In genomic region chr12:55940065-55940732, GRCh38 we compare ENCODE assay signal across 8 cellular contexts. TPM values are rescaled to one million over a fixed set of nuclear protein-coding genes. Genes with fewer than 3 reads are reported as not detected.
DNase-seq lines count a peak whose midpoint lies in the region; ATAC-seq, FAIRE-seq and TF ChIP-seq lines count a peak whose summit lies in the region.

No MANE protein-coding gene starts in this region.

- peaks cover under 1% of the 10 kb centered on the region for H3K27me3 ChIP-seq in neural cell (ENCODE audit: insufficient read depth, low read depth, low read length)

- TF ChIP-seq EP300 in neural cell (conservative IDR thresholded peaks at IDR 0.05; ENCODE audit: poor library complexity, severe bottlenecking) = no peak

- peak; percentile 84 for DNase-seq in EH (ENCODE audit: low read depth)
- peak; percentile 78 for DNase-seq in LHCN-M2 (ENCODE audit: low read depth)
- peak; percentile 67 for DNase-seq in RCC 7860 (ENCODE audit: low spot score)
- peak; percentile 71 for DNase-seq in activated T-helper 1 cell treated with Interleukin-2 at 50 U/mL for 16 hours (ENCODE audit: low read depth)
- peak; percentile 87 for DNase-seq in fibroblast of the aortic adventitia (ENCODE audit: low read depth)
- peak; percentile 71 for DNase-seq in stromal cell of bone marrow (ENCODE audit: low read depth)

- no peaks in the 10 kb centered on the region for H3K9me3 ChIP-seq in neural cell (ENCODE audit: low read length)

- peak; percentile 86 for ATAC-seq in GM21825 (IDR thresholded peaks at IDR 0.05; ENCODE audit: unreplicated experiment)

- H4K20me1 ChIP-seq in neural cell (ENCODE audit: insufficient read depth) = no peaks in the 10 kb centered on the region

- TF ChIP-seq RAD21 in neural cell (conservative IDR thresholded peaks at IDR 0.05) = peak; percentile 56

- no peaks in the 10 kb centered on the region for H3K36me3 ChIP-seq in neural cell (ENCODE audit: insufficient read depth, low read length)

- H3K9ac ChIP-seq in neural cell (ENCODE audit: low read length) = no peak overlapping the region

- H3K27ac ChIP-seq in neural cell (ENCODE audit: low read length) = no peak overlapping the region

- no peaks in the 10 kb centered on the region for H3F3A ChIP-seq in neural cell (ENCODE audit: insufficient read depth, low read length, poor library complexity, severe bottlenecking)

- no peaks in the 10 kb centered on the region for H3K9me2 ChIP-seq in neural cell (ENCODE audit: insufficient read depth, low read length)

- H2AFZ ChIP-seq in neural cell (ENCODE audit: low read depth, low read length) = peak overlapping the region; percentile 8

- FAIRE-seq in RCC 7860 (lab: Jason Lieb, UNC) = no peak

- no peak overlapping the region for H3K4me2 ChIP-seq in neural cell (ENCODE audit: low read length)

- H3K4me3 ChIP-seq in fibroblast of the aortic adventitia (ENCODE audit: low read depth, low read length) = no peak overlapping the region
- H3K4me3 ChIP-seq in neural cell (ENCODE audit: low read length) = no peak overlapping the region

- H3K79me2 ChIP-seq in neural cell (replicated peaks; ENCODE audit: insufficient read depth, low read length) = no peaks in the 10 kb centered on the region

- TF ChIP-seq CTCF in fibroblast of the aortic adventitia (IDR thresholded peaks at IDR 0.05; ENCODE audit: insufficient read depth, low read length) (peak; percentile 92), neural cell (IDR thresholded peaks at IDR 0.05; ENCODE audit: poor library complexity, severe bottlenecking) (peak; percentile 75)

TF ChIP-seq in neural cell, 6 proteins besides CTCF, POLR2A, EP300 and RAD21:
- TF ChIP-seq EZH2 (IDR thresholded peaks at IDR 0.05; ENCODE audit: borderline replicate concordance, insufficient read depth, low read length, poor library complexity, severe bottlenecking) = no peak
- peak; percentile 62 for TF ChIP-seq SMC3 (conservative IDR thresholded peaks at IDR 0.05; ENCODE audit: poor library complexity)
TF ChIP-seq in neural cell: peak in this region for 1.

RNA-seq across cellular contexts. Expression of gene DGKA, which starts 9.2 kb away (rescaled TPM):
- total RNA-seq in LHCN-M2 (2014; rRNA removed) = 56.0 and 71.4 TPM in 2 replicates
- polyA plus RNA-seq in LHCN-M2 (2012) = 72.9 TPM
- total RNA-seq in fibroblast of the aortic adventitia (ENCODE audit: low replicate concordance) = 50.6 and 62.1 TPM in 2 replicates
- polyA plus RNA-seq in neural cell = 1.1 and 1.2 TPM in 2 replicates
- 2.8 and 2.9 TPM in 2 replicates for polyA minus RNA-seq in neural cell

RNA-seq across cellular contexts. Expression of gene PYM1, which starts 12.5 kb away (rescaled TPM):
- total RNA-seq in LHCN-M2 (2014; rRNA removed) = 39.5 and 54.8 TPM in 2 replicates
- 29.2 TPM for polyA plus RNA-seq in LHCN-M2 (2012)
- 23.3 and 35.7 TPM in 2 replicates for total RNA-seq in fibroblast of the aortic adventitia (ENCODE audit: low replicate concordance)
- 45.7 and 49.3 TPM in 2 replicates for polyA plus RNA-seq in neural cell
- polyA minus RNA-seq in neural cell = 25.6 and 31.9 TPM in 2 replicates

RNA-seq across cellular contexts. Expression of gene PMEL, which starts 25.6 kb away (rescaled TPM):
- total RNA-seq in LHCN-M2 (2014; rRNA removed) = 0.32 and 0.52 TPM in 2 replicates
- 0.64 TPM for polyA plus RNA-seq in LHCN-M2 (2012)
- total RNA-seq in fibroblast of the aortic adventitia (ENCODE audit: low replicate concordance) = 0.27 and 0.82 TPM in 2 replicates
- polyA plus RNA-seq in neural cell = not detected in 2 replicates
- polyA minus RNA-seq in neural cell = not detected in 2 replicates

RNA-seq across cellular contexts. Expression of gene CDK2, which starts 26.4 kb away (rescaled TPM):
- total RNA-seq in LHCN-M2 (2014; rRNA removed) (64.4 and 66.5 TPM in 2 replicates), fibroblast of the aortic adventitia (ENCODE audit: low replicate concordance) (8.5 and 38.5 TPM in 2 replicates)
- polyA plus RNA-seq in LHCN-M2 (2012) = 43.7 TPM
- polyA plus RNA-seq in neural cell = 2.3 and 2.6 TPM in 2 replicates
- 1.7 TPM in 1 of 2 replicates, not detected in the other for polyA minus RNA-seq in neural cell

RNA-seq across cellular contexts. Expression of gene RAB5B, which starts 33.7 kb away (rescaled TPM):
- total RNA-seq in LHCN-M2 (2014; rRNA removed) (46.7 and 60.3 TPM in 2 replicates), fibroblast of the aortic adventitia (ENCODE audit: low replicate concordance) (47.8 and 75.2 TPM in 2 replicates)
- 58.5 TPM for polyA plus RNA-seq in LHCN-M2 (2012)
- 39.6 and 43.9 TPM in 2 replicates for polyA plus RNA-seq in neural cell
- polyA minus RNA-seq in neural cell = 53.1 and 62.6 TPM in 2 replicates
